17 cellular contexts compared by ENCODE assay signal in genomic region chr16:80735846-80736245, GRCh38.
DNase-seq lines count a peak whose midpoint lies in the region; ATAC-seq and TF ChIP-seq lines count a peak whose summit lies in the region.
"Had no signal": no experiment of that assay in that cellular context is flagged by ENCODE, and none has a peak within 500 bp of the region (broad histone marks: within the 10 kb centered on the region; RNA-seq: fewer than 3 reads in every experiment).

No MANE protein-coding gene starts in this region.

- WGBS in body of pancreas, 2 donors = 49 to 52% methylated on average over 3 to 4 of the region's 4 CpGs
- 45% methylated on average over 4 of the region's 4 CpGs for WGBS in right lobe of liver (ENCODE audit: insufficient coverage, low coverage, low lambda C conversion rate, missing lambda C conversion rate)

- H3K4me1 ChIP-seq in body of pancreas (no peaks in the 10 kb centered on the region), right lobe of liver (peaks cover 0 to 7% (median 0%) of the 10 kb centered on the region in 4 donors), HAP-1 (no peaks in the 10 kb centered on the region)
- H3K4me1 ChIP-seq: BE2C, Caco-2 had no signal

- intact Hi-C loops in body of pancreas (cut with DNase I) = no loop called here
- intact Hi-C loops in right lobe of liver (cut with DNase I) = no loop called here

- DNase-seq in HuH-7 (ENCODE audit: low spot score) (peak; percentile 45), body of pancreas (peak in 1 of 4 donors; percentile 12), right lobe of liver (peak in 2 of 3 donors; percentile 40 to 65), caudate nucleus (lab: John Stamatoyannopoulos, UW) (no peak), NCI-H524 treated with DMSO at 0.1 percent for 48 hours (lab: John Stamatoyannopoulos, UW) (no peak), NCI-H446 treated with DMSO at 0.1 percent for 48 hours (lab: John Stamatoyannopoulos, UW) (no peak), HAP-1 (ENCODE audit: low spot score in 2 of 2) (no peak)
- DNase-seq: ACHN; BE2C; C1 segment of cervical spinal cord; Caco-2; CD4-positive, CD25-positive, alpha-beta regulatory T cell; CD8-positive, alpha-beta memory T cell; GOT3; H7; IMR-90 had no signal

- TF ChIP-seq POLR2A in body of pancreas (IDR thresholded peaks at IDR 0.05) (no peak), right lobe of liver (IDR thresholded peaks at IDR 0.05) (no peak)

- no peaks in the 10 kb centered on the region for H3K27me3 ChIP-seq in body of pancreas
- no peaks in the 10 kb centered on the region for H3K27me3 ChIP-seq in right lobe of liver
- no peaks in the 10 kb centered on the region for H3K27me3 ChIP-seq in HAP-1 (ENCODE audit: low read depth)
- H3K27me3 ChIP-seq: BE2C had no signal

- no peak overlapping the region for H3K4me3 ChIP-seq in body of pancreas
- no peak overlapping the region for H3K4me3 ChIP-seq in right lobe of liver
- H3K4me3 ChIP-seq in HAP-1 = no peak overlapping the region
- H3K4me3 ChIP-seq: K562 had no signal

- H3K27ac ChIP-seq in body of pancreas (no peak overlapping the region), right lobe of liver (no peak overlapping the region), caudate nucleus (ENCODE audit: low read depth, low read length) (no peak overlapping the region)

- TF ChIP-seq CTCF in body of pancreas (IDR thresholded peaks at IDR 0.05) (no peak), right lobe of liver (IDR thresholded peaks at IDR 0.05) (no peak)

- in situ Hi-C loops in HAP-1 (cut with MboI; ENCODE audit: low sequenced_read_pairs) = no loop called here

- no peaks in the 10 kb centered on the region for H3K36me3 ChIP-seq in body of pancreas (replicated peaks in 1 of 2; ENCODE audit: insufficient read depth in 1 of 2, low read depth in 2 of 2)
- H3K36me3 ChIP-seq in right lobe of liver = no peaks in the 10 kb centered on the region
- H3K36me3 ChIP-seq in HAP-1 (replicated peaks) = no peaks in the 10 kb centered on the region
- H3K36me3 ChIP-seq: BE2C had no signal

- ATAC-seq in body of pancreas (peak; percentile 27), right lobe of liver (peak; percentile 67 to 81 (median 76))
- ATAC-seq: K562 had no signal

- H3K9me3 ChIP-seq in body of pancreas (peaks cover 0 to 7% (median 0%) of the 10 kb centered on the region in 3 donors), right lobe of liver (peaks cover 0 to 4% (median 1%) of the 10 kb centered on the region in 4 donors), HAP-1 (no peaks in the 10 kb centered on the region)
- H3K9me3 ChIP-seq: BE2C had no signal

Comparison
In these comparisons a context has a peak if more than half of its experiments do, and no peak if none do; other contexts are left out.
1. DNase-seq: peak in HuH-7 (single experiment) and right lobe of liver (2 of 3); none in caudate nucleus (0 of 61), NCI-H524 treated with DMSO at 0.1 percent for 48 hours (single experiment), NCI-H446 treated with DMSO at 0.1 percent for 48 hours (single experiment) and HAP-1 (0 of 2).